ENCODE assay signal across 8 cellular contexts in genomic region chr6:149565539-149566371, GRCh38. TPM values are rescaled to one million over a fixed set of nuclear protein-coding genes. Genes with fewer than 3 reads are reported as not detected.
A peak's percentile ranks its signal among the peaks of the same experiment; 100 is the strongest.
DNase-seq lines count a peak whose midpoint lies in the region; ATAC-seq, FAIRE-seq and TF ChIP-seq lines count a peak whose summit lies in the region.

No MANE protein-coding gene starts in this region.

- H3K36me3 Mint-ChIP-seq in neural progenitor cell = peaks cover under 1% of the 10 kb centered on the region

- TF ChIP-seq RAD21 in HCT116 (IDR thresholded peaks at IDR 0.05; ENCODE audit: low read depth) = peak; percentile 72

- no peaks in the 10 kb centered on the region for H3K9me3 Mint-ChIP-seq in neural progenitor cell

- H3K4me3 ChIP-seq in HCT116 (replicated peaks in 1 of 2; ENCODE audit: low read depth in 1 of 2, low read length in 2 of 2) (peak overlapping the region; percentile 86 to 94), MG63 (peak overlapping the region; percentile 92), neural progenitor cell (peak overlapping the region; percentile 95), stomach (peak overlapping the region; percentile 73 to 96 (median 92))

- intact Hi-C loops in HCT116 (cut with micrococcal nuclease) = loop anchor here (1.0 to 5.0 kb wide), 3 partner anchors 19 to 152 kb away; partner anchors contain the start of genes KATNA1, LATS1 and PPIL4
- intact Hi-C loops in stomach (cut with DNase I; ENCODE audit: low total_unique reads) = no loop called here

- H3K4me3 Mint-ChIP-seq in neural progenitor cell = peak overlapping the region; percentile 90

- H3K27me3 Mint-ChIP-seq in neural progenitor cell (ENCODE audit: insufficient read depth, low read depth) = peaks cover 8% of the 10 kb centered on the region

- CTCF ChIA-PET in HCT116 (lab: Charles Lee) = interaction anchor here (0.6 to 1.2 kb wide), 3 partner anchors 20 to 451 kb away, joined by 3 read pairs; partner anchors contain the start of gene PPIL4

- no peaks in the 10 kb centered on the region for H3K27me3 ChIP-seq in HCT116 (ENCODE audit: insufficient read depth, low read length)
- H3K27me3 ChIP-seq in MG63 = no peaks in the 10 kb centered on the region
- H3K27me3 ChIP-seq in foreskin keratinocyte = no peaks in the 10 kb centered on the region
- peaks cover 26% of the 10 kb centered on the region for H3K27me3 ChIP-seq in neural progenitor cell
- no peaks in the 10 kb centered on the region for H3K27me3 ChIP-seq in stomach

- H3K27ac ChIP-seq in HCT116 (ENCODE audit: low read depth, low read length) = peak overlapping the region; percentile 71
- H3K27ac ChIP-seq in foreskin keratinocyte = peak overlapping the region; percentile 80
- H3K27ac ChIP-seq in neural progenitor cell = no peak overlapping the region
- peak overlapping the region; percentile 85 to 97 (median 94) for H3K27ac ChIP-seq in stomach

- peaks cover 6% of the 10 kb centered on the region for H3K4me1 Mint-ChIP-seq in neural progenitor cell

- TF ChIP-seq CTCF in HCT116 (IDR thresholded peaks at IDR 0.05 in 2 of 3, conservative IDR thresholded peaks at IDR 0.05 in 1 of 3; ENCODE audit: borderline replicate concordance in 1 of 3, insufficient read depth in 1 of 3, low read depth in 2 of 3, low read length in 2 of 3) (peak; percentile 51 to 76 (median 75); a peak in 5 of 6 replicates), foreskin keratinocyte (conservative IDR thresholded peaks at IDR 0.05) (peak; percentile 92), neural progenitor cell (IDR thresholded peaks at IDR 0.05) (peak; percentile 70), stomach (IDR thresholded peaks at IDR 0.05) (peak in 5 of 7 experiments; percentile 40 to 67 (median 45))

- H4K20me1 ChIP-seq in HCT116 (ENCODE audit: insufficient read depth) (no peaks in the 10 kb centered on the region), neural progenitor cell (ENCODE audit: low read depth) (peaks cover 37% of the 10 kb centered on the region)

- BruUV-seq in HCT116 (replicated peaks; lab: Mats Ljungman, UMichigan) = no TSS peak

- H3K79me2 ChIP-seq in HCT116 (ENCODE audit: insufficient read depth, low read length) = peaks cover 22% of the 10 kb centered on the region
- H3K79me2 ChIP-seq in neural progenitor cell (ENCODE audit: low read depth) = peaks cover 45% of the 10 kb centered on the region

- POLR2A ChIA-PET in HCT116 (lab: Charles Lee) = interaction anchor here (0.6 to 0.8 kb wide), 5 partner anchors 16 to 490 kb away, joined by 3 to 5 read pairs (median 3); no protein-coding TSS in a partner anchor

- ATAC-seq in HCT116 = peak; percentile 89
- ATAC-seq in foreskin keratinocyte = peak; percentile 87

- peak overlapping the region; percentile 90 for H3K9ac ChIP-seq in HCT116 (ENCODE audit: low read length)
- peak overlapping the region; percentile 82 for H3K9ac ChIP-seq in neural progenitor cell

- H3K9me2 ChIP-seq in HCT116 (ENCODE audit: insufficient read depth) = no peaks in the 10 kb centered on the region

- H3K9me3 ChIP-seq in HCT116 (ENCODE audit: control insufficient read depth in 1 of 2, insufficient read depth in 1 of 2, low read depth in 1 of 2, low read length in 2 of 2) = no peaks in the 10 kb centered on the region
- H3K9me3 ChIP-seq in MG63 = no peaks in the 10 kb centered on the region
- H3K9me3 ChIP-seq in neural progenitor cell (ENCODE audit: low read depth) = no peaks in the 10 kb centered on the region
- H3K9me3 ChIP-seq in stomach = no peaks in the 10 kb centered on the region

- WGBS in stomach, 5 donors = 0 to 1% (median 1%) methylated on average over 22 to 55 of the region's 55 CpGs

- no peaks in the 10 kb centered on the region for H3K36me3 ChIP-seq in HCT116 (ENCODE audit: control insufficient read depth in 1 of 2, insufficient read depth in 2 of 2, low read length in 2 of 2)
- no peaks in the 10 kb centered on the region for H3K36me3 ChIP-seq in MG63
- H3K36me3 ChIP-seq in neural progenitor cell = no peaks in the 10 kb centered on the region
- no peaks in the 10 kb centered on the region for H3K36me3 ChIP-seq in stomach

- peaks cover 3% of the 10 kb centered on the region for H3F3A ChIP-seq in neural progenitor cell (ENCODE audit: low read depth)

- peak; percentile 91 for DNase-seq in HCT116 (ENCODE audit: low read depth, low spot score)
- peak; percentile 84 for DNase-seq in MG63
- peak; percentile 11 for DNase-seq in SIG-M5 (lab: John Stamatoyannopoulos, UW)
- peak; percentile 90 for DNase-seq in activated gamma-delta T cell treated with anti-CD3 and anti-CD28 coated beads, Interleukin-2, amount 50 U/mL, for 16 hours (ENCODE audit: low read depth)
- peak; percentile 81 to 91 for DNase-seq in foreskin keratinocyte
- peak; percentile 96 for DNase-seq in neural progenitor cell (ENCODE audit: low spot score)
- DNase-seq in stomach = peak; percentile 96

- H3K4me1 ChIP-seq in HCT116 (ENCODE audit: control insufficient read depth in 1 of 2, insufficient read depth in 2 of 2, low read length in 2 of 2) (peaks cover 8 to 15% of the 10 kb centered on the region in 2 experiments; a peak in 3 of 4 replicates), foreskin keratinocyte (peaks cover 10% of the 10 kb centered on the region), neural progenitor cell (peaks cover 11% of the 10 kb centered on the region), stomach (peaks cover 6 to 36% (median 27%) of the 10 kb centered on the region in 4 donors)

- no peak for TF ChIP-seq EP300 in stomach (IDR thresholded peaks at IDR 0.05)

- FAIRE-seq in G401.6 (lab: Jason Lieb, UNC) = peak; percentile 49

- H3K27ac Mint-ChIP-seq in neural progenitor cell = no peak overlapping the region

- H2AFZ ChIP-seq in HCT116 (ENCODE audit: low read depth, low read length, poor library complexity, severe bottlenecking) (peak overlapping the region; percentile 93), neural progenitor cell (replicated peaks) (peak overlapping the region; percentile 83)

- H3K4me2 ChIP-seq in HCT116 (ENCODE audit: low read length) = peak overlapping the region; percentile 83
- peak overlapping the region; percentile 86 for H3K4me2 ChIP-seq in neural progenitor cell

- TF ChIP-seq POLR2A in HCT116 (IDR thresholded peaks at IDR 0.05; ENCODE audit: borderline replicate concordance, extremely low read depth, insufficient read depth, insufficient read length) (no peak), stomach (IDR thresholded peaks at IDR 0.05) (no peak)

- RAD21 ChIA-PET in HCT116 (lab: Charles Lee; ENCODE audit: low non-redundant PET in 1 of 2, low total read pairs in 2 of 2, uncharacterized antibody in 2 of 2, unreplicated experiment in 2 of 2) = interaction anchor here (0.6 to 0.7 kb wide), 5 partner anchors 9 to 537 kb away, joined by 3 to 5 read pairs (median 3); no protein-coding TSS in a partner anchor

TF ChIP-seq in HCT116, 20 proteins besides CTCF, POLR2A, EP300 and RAD21 (continues in another document):
- TF ChIP-seq ZBTB33 (IDR thresholded peaks at IDR 0.05; ENCODE audit: extremely low read depth, insufficient replicate concordance, low read length) (no peak), ATF3 (IDR thresholded peaks at IDR 0.05) (no peak), ELF1 (IDR thresholded peaks at IDR 0.05; ENCODE audit: borderline replicate concordance, low read depth) (no peak), EGR1 (IDR thresholded peaks at IDR 0.05; ENCODE audit: low read depth) (no peak), CBX3 (IDR thresholded peaks at IDR 0.05; ENCODE audit: low read depth) (0 out of 2 replicates have a peak, but pooled peaks have one; percentile 18), SRF (IDR thresholded peaks at IDR 0.05; ENCODE audit: low read depth) (no peak), FOSL1 (IDR thresholded peaks at IDR 0.05; ENCODE audit: low read depth) (no peak), ZFX (IDR thresholded peaks at IDR 0.05) (no peak), SIN3A (IDR thresholded peaks at IDR 0.05; ENCODE audit: low read depth) (peak; percentile 47; the same call in 1 of the 2 replicates), SP1 (IDR thresholded peaks at IDR 0.05; ENCODE audit: low read depth) (no peak; the same call in 1 of the 2 replicates), MAX (IDR thresholded peaks at IDR 0.05) (peak; percentile 74; the same call in 1 of the 2 replicates)

RNA-seq across cellular contexts. Expression of gene GINM1, which starts 0.4 kb away (rescaled TPM):
- total RNA-seq in HCT116 (2021; ENCODE audit: unreplicated experiment) = 25.0 TPM
- 9.8 and 15.8 TPM in 2 replicates for polyA plus RNA-seq in HCT116 (2012)
- total RNA-seq in MG63 (2014; rRNA removed; shearing (Covaris generic); ENCODE audit: low replicate concordance) = 45.1 and 45.8 TPM in 2 replicates
- 33.5 and 34.1 TPM in 2 replicates for total RNA-seq in foreskin keratinocyte
- polyA plus RNA-seq in foreskin keratinocyte = 20.3 and 23.2 TPM in 2 replicates
- total RNA-seq in neural progenitor cell (ENCODE audit: low replicate concordance) = 26.9 and 35.7 TPM in 2 replicates
- total RNA-seq in stomach = 10 to 100 TPM in 3 of 5 donors, 1 to 10 TPM in 2; 3.2 to 61.6 (median 30.6) TPM
- 10 to 100 TPM; 16.0 to 31.9 (median 24.6) TPM for polyA plus RNA-seq in stomach

RNA-seq across cellular contexts. Expression of gene PPIL4, which starts 19.9 kb away (rescaled TPM):
- total RNA-seq in HCT116 (2021; ENCODE audit: unreplicated experiment) (31.0 TPM), foreskin keratinocyte (27.6 and 29.3 TPM in 2 replicates), neural progenitor cell (ENCODE audit: low replicate concordance) (41.6 and 80.6 TPM in 2 replicates), stomach (10 to 100 TPM in 3 of 5 donors, 1 to 10 TPM in 2; 7.6 to 59.7 (median 35.1) TPM)
- polyA plus RNA-seq in HCT116 (2012) = 7.8 and 11.8 TPM in 2 replicates
- total RNA-seq in MG63 (2014; rRNA removed; shearing (Covaris generic); ENCODE audit: low replicate concordance) = 27.0 and 42.0 TPM in 2 replicates
- polyA plus RNA-seq in foreskin keratinocyte (11.0 and 13.8 TPM in 2 replicates), stomach (10 to 100 TPM; 12.4 to 20.0 (median 12.8) TPM)

Comparison
In these comparisons a context has a peak if more than half of its experiments do, and no peak if none do; other contexts are left out.
1. DNase-seq: peak in every context shown above with its lines; median percentile 96 in neural progenitor cell; 96 in stomach; 91 in HCT116; 90 in activated gamma-delta T cell treated with anti-CD3 and anti-CD28 coated beads, Interleukin-2, amount 50 U/mL, for 16 hours; 86 in foreskin keratinocyte; 84 in MG63; 11 in SIG-M5.